2 cellular contexts compared by ENCODE assay signal in the genomic region with DNA sequence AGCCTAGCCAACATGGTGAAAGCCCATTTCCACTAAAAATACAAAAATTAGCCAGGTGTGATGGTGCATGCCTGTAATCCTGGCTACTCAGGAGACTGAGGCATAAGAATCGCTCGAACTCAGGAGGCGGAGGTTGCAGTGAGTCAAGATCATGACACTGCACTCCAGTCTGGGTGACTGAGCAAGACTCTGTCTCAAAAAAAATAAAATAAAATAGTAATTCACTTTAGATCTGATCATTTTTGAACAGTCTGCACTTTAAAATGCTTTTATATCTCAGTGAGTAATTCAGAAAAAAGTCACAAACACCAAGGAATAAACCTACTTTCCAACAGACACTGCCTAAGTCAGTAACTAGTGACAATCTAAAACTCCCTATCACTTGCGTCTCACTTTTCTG.
TF ChIP-seq lines count a peak whose summit lies in the region.

No MANE protein-coding gene starts in this region.

TF ChIP-seq in GM23338, 12 proteins besides CTCF, POLR2A, EP300 and RAD21 (continues in another document):
- TF ChIP-seq EZH2 (IDR thresholded peaks at IDR 0.05; ENCODE audit: low read depth, unreplicated experiment) = no peak
- no peak for TF ChIP-seq STAT1 (IDR thresholded peaks at IDR 0.05; ENCODE audit: unreplicated experiment)
- TF ChIP-seq ZNF331 (CRISPR knock-in tag; IDR thresholded peaks at IDR 0.05; ENCODE audit: low read depth) = no peak
- TF ChIP-seq, protein P1, sequence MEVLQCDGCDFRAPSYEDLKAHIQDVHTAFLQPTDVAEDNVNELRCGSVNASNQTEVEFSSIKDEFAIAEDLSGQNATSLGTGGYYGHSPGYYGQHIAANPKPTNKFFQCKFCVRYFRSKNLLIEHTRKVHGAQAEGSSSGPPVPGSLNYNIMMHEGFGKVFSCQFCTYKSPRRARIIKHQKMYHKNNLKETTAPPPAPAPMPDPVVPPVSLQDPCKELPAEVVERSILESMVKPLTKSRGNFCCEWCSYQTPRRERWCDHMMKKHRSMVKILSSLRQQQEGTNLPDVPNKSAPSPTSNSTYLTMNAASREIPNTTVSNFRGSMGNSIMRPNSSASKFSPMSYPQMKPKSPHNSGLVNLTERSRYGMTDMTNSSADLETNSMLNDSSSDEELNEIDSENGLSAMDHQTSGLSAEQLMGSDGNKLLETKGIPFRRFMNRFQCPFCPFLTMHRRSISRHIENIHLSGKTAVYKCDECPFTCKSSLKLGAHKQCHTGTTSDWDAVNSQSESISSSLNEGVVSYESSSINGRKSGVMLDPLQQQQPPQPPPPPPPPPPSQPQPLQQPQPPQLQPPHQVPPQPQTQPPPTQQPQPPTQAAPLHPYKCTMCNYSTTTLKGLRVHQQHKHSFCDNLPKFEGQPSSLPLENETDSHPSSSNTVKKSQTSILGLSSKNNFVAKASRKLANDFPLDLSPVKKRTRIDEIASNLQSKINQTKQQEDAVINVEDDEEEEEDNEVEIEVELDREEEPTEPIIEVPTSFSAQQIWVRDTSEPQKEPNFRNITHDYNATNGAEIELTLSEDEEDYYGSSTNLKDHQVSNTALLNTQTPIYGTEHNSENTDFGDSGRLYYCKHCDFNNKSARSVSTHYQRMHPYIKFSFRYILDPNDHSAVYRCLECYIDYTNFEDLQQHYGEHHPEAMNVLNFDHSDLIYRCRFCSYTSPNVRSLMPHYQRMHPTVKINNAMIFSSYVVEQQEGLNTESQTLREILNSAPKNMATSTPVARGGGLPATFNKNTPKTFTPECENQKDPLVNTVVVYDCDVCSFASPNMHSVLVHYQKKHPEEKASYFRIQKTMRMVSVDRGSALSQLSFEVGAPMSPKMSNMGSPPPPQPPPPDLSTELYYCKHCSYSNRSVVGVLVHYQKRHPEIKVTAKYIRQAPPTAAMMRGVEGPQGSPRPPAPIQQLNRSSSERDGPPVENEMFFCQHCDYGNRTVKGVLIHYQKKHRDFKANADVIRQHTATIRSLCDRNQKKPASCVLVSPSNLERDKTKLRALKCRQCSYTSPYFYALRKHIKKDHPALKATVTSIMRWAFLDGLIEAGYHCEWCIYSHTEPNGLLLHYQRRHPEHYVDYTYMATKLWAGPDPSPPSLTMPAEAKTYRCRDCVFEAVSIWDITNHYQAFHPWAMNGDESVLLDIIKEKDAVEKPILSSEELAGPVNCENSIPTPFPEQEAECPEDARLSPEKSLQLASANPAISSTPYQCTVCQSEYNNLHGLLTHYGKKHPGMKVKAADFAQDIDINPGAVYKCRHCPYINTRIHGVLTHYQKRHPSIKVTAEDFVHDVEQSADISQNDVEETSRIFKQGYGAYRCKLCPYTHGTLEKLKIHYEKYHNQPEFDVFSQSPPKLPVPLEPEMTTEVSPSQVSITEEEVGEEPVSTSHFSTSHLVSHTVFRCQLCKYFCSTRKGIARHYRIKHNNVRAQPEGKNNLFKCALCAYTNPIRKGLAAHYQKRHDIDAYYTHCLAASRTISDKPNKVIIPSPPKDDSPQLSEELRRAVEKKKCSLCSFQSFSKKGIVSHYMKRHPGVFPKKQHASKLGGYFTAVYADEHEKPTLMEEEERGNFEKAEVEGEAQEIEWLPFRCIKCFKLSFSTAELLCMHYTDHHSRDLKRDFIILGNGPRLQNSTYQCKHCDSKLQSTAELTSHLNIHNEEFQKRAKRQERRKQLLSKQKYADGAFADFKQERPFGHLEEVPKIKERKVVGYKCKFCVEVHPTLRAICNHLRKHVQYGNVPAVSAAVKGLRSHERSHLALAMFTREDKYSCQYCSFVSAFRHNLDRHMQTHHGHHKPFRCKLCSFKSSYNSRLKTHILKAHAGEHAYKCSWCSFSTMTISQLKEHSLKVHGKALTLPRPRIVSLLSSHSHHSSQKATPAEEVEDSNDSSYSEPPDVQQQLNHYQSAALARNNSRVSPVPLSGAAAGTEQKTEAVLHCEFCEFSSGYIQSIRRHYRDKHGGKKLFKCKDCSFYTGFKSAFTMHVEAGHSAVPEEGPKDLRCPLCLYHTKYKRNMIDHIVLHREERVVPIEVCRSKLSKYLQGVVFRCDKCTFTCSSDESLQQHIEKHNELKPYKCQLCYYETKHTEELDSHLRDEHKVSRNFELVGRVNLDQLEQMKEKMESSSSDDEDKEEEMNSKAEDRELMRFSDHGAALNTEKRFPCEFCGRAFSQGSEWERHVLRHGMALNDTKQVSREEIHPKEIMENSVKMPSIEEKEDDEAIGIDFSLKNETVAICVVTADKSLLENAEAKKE (CRISPR knock-in tag; IDR thresholded peaks at IDR 0.05) = no peak
- TF ChIP-seq, protein P2, sequence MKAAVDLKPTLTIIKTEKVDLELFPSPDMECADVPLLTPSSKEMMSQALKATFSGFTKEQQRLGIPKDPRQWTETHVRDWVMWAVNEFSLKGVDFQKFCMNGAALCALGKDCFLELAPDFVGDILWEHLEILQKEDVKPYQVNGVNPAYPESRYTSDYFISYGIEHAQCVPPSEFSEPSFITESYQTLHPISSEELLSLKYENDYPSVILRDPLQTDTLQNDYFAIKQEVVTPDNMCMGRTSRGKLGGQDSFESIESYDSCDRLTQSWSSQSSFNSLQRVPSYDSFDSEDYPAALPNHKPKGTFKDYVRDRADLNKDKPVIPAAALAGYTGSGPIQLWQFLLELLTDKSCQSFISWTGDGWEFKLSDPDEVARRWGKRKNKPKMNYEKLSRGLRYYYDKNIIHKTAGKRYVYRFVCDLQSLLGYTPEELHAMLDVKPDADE (IDR thresholded peaks at IDR 0.05) = no peak
- TF ChIP-seq POLR2AphosphoS5 (IDR thresholded peaks at IDR 0.05; ENCODE audit: low read depth) = no peak
- no peak for TF ChIP-seq NANOG (IDR thresholded peaks at IDR 0.05; ENCODE audit: borderline replicate concordance)
- TF ChIP-seq, protein P3, sequence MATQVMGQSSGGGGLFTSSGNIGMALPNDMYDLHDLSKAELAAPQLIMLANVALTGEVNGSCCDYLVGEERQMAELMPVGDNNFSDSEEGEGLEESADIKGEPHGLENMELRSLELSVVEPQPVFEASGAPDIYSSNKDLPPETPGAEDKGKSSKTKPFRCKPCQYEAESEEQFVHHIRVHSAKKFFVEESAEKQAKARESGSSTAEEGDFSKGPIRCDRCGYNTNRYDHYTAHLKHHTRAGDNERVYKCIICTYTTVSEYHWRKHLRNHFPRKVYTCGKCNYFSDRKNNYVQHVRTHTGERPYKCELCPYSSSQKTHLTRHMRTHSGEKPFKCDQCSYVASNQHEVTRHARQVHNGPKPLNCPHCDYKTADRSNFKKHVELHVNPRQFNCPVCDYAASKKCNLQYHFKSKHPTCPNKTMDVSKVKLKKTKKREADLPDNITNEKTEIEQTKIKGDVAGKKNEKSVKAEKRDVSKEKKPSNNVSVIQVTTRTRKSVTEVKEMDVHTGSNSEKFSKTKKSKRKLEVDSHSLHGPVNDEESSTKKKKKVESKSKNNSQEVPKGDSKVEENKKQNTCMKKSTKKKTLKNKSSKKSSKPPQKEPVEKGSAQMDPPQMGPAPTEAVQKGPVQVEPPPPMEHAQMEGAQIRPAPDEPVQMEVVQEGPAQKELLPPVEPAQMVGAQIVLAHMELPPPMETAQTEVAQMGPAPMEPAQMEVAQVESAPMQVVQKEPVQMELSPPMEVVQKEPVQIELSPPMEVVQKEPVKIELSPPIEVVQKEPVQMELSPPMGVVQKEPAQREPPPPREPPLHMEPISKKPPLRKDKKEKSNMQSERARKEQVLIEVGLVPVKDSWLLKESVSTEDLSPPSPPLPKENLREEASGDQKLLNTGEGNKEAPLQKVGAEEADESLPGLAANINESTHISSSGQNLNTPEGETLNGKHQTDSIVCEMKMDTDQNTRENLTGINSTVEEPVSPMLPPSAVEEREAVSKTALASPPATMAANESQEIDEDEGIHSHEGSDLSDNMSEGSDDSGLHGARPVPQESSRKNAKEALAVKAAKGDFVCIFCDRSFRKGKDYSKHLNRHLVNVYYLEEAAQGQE (IDR thresholded peaks at IDR 0.05; ENCODE audit: unreplicated experiment) = no peak
- TF ChIP-seq JUNB (IDR thresholded peaks at IDR 0.05; ENCODE audit: unreplicated experiment) = no peak
- TF ChIP-seq EZH2phosphoT487 (IDR thresholded peaks at IDR 0.05; ENCODE audit: unreplicated experiment) = no peak

TF ChIP-seq in GM12878, 131 proteins besides CTCF, POLR2A, EP300 and RAD21:
- TF ChIP-seq, protein P4, sequence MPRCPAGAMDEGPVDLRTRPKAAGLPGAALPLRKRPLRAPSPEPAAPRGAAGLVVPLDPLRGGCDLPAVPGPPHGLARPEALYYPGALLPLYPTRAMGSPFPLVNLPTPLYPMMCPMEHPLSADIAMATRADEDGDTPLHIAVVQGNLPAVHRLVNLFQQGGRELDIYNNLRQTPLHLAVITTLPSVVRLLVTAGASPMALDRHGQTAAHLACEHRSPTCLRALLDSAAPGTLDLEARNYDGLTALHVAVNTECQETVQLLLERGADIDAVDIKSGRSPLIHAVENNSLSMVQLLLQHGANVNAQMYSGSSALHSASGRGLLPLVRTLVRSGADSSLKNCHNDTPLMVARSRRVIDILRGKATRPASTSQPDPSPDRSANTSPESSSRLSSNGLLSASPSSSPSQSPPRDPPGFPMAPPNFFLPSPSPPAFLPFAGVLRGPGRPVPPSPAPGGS (IDR thresholded peaks at IDR 0.05; ENCODE audit: borderline replicate concordance, insufficient read depth, low read depth, low read length, poor library complexity, severe bottlenecking) = peak; percentile 30
- TF ChIP-seq ZNF207 (IDR thresholded peaks at IDR 0.05; ENCODE audit: borderline replicate concordance) = no peak
- TF ChIP-seq SIN3A (IDR thresholded peaks at IDR 0.05; ENCODE audit: low read depth, low read length) = no peak
- TF ChIP-seq, protein P5, sequence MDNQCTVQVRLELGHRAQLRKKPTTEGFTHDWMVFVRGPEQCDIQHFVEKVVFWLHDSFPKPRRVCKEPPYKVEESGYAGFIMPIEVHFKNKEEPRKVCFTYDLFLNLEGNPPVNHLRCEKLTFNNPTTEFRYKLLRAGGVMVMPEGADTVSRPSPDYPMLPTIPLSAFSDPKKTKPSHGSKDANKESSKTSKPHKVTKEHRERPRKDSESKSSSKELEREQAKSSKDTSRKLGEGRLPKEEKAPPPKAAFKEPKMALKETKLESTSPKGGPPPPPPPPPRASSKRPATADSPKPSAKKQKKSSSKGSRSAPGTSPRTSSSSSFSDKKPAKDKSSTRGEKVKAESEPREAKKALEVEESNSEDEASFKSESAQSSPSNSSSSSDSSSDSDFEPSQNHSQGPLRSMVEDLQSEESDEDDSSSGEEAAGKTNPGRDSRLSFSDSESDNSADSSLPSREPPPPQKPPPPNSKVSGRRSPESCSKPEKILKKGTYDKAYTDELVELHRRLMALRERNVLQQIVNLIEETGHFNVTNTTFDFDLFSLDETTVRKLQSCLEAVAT (IDR thresholded peaks at IDR 0.05) = no peak
- TF ChIP-seq, protein P6, sequence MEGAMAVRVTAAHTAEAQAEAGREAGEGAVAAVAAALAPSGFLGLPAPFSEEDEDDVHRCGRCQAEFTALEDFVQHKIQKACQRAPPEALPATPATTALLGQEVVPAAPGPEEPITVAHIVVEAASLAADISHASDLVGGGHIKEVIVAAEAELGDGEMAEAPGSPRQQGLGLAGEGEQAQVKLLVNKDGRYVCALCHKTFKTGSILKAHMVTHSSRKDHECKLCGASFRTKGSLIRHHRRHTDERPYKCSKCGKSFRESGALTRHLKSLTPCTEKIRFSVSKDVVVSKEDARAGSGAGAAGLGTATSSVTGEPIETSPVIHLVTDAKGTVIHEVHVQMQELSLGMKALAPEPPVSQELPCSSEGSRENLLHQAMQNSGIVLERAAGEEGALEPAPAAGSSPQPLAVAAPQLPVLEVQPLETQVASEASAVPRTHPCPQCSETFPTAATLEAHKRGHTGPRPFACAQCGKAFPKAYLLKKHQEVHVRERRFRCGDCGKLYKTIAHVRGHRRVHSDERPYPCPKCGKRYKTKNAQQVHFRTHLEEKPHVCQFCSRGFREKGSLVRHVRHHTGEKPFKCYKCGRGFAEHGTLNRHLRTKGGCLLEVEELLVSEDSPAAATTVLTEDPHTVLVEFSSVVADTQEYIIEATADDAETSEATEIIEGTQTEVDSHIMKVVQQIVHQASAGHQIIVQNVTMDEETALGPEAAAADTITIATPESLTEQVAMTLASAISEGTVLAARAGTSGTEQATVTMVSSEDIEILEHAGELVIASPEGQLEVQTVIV (IDR thresholded peaks at IDR 0.05; ENCODE audit: borderline replicate concordance, partially characterized antibody) = no peak
- TF ChIP-seq TCF12 (IDR thresholded peaks at IDR 0.05; ENCODE audit: low read depth, low read length) = no peak
- TF ChIP-seq, protein P7, sequence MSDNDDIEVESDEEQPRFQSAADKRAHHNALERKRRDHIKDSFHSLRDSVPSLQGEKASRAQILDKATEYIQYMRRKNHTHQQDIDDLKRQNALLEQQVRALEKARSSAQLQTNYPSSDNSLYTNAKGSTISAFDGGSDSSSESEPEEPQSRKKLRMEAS (IDR thresholded peaks at IDR 0.05; ENCODE audit: low read depth, low read length) = no peak
- TF ChIP-seq FOXM1 (IDR thresholded peaks at IDR 0.05; ENCODE audit: low read depth, low read length) = no peak
TF ChIP-seq in GM12878: peak in this region for 1.
